ENCODE assay signal across 9 cellular contexts in genomic region chr20:41086402-41087324, GRCh38. TPM values are rescaled to one million over a fixed set of nuclear protein-coding genes. Genes with fewer than 3 reads are reported as not detected.
DNase-seq lines count a peak whose midpoint lies in the region; ATAC-seq, FAIRE-seq and TF ChIP-seq lines count a peak whose summit lies in the region.
"Had no signal": no experiment of that assay in that cellular context is flagged by ENCODE, and none has a peak within 500 bp of the region (broad histone marks: within the 10 kb centered on the region; RNA-seq: fewer than 3 reads in every experiment).

No MANE protein-coding gene starts in this region.

- no peak for ATAC-seq in HG03196 (IDR thresholded peaks at IDR 0.05; ENCODE audit: unreplicated experiment)

- TF ChIP-seq POLR2A in NB4 (IDR thresholded peaks at IDR 0.05; ENCODE audit: extremely low read depth, insufficient read length) (no peak), tibial nerve (IDR thresholded peaks at IDR 0.05) (no peak)

- intact Hi-C loops in PC-9 (cut with micrococcal nuclease; ENCODE audit: unreplicated experiment), result no loop called here

- H3K36me3 ChIP-seq in PC-9 (ENCODE audit: low read depth) (peaks cover 33% of the 10 kb centered on the region), tibial nerve (peaks cover 0 to 66% (median 0%) of the 10 kb centered on the region in 3 donors)

- DNase-seq in CMK (ENCODE audit: low read depth) (peak; percentile 30), NB4 (ENCODE audit: low read depth) (peak; percentile 38), PC-9 (peak in 1 of 2 experiments; percentile 87), foreskin melanocyte (peak; percentile 35), tibial nerve (ENCODE audit: low spot score in 2 of 2) (no peak), GM19239 (ENCODE audit: insufficient read length, low spot score) (no peak)
- no peak for DNase-seq in activated T-cell treated with anti-CD3 and anti-CD28 coated beads, Interleukin-2, amount 50 U/mL, for 1 hour

- CTCF ChIA-PET in PC-9 (lab: Charles Lee), result no interaction called here

- H2AFZ ChIP-seq in PC-9, result no peak overlapping the region

- H3K4me1 ChIP-seq in PC-9 (replicated peaks; ENCODE audit: insufficient read depth) (peaks cover 40% of the 10 kb centered on the region), tibial nerve (peaks cover 0 to 3% (median 0%) of the 10 kb centered on the region in 4 donors)

- peak overlapping the region; percentile 67 for H3K27ac ChIP-seq in PC-9
- H3K27ac ChIP-seq in tibial nerve, result no peak overlapping the region

- TF ChIP-seq EP300 in tibial nerve (IDR thresholded peaks at IDR 0.05), result no peak

- H3K27me3 ChIP-seq in PC-9 (ENCODE audit: insufficient read depth, low read depth), result no peaks in the 10 kb centered on the region
- no peaks in the 10 kb centered on the region for H3K27me3 ChIP-seq in tibial nerve

- no peak for FAIRE-seq in GM19239 (lab: Jason Lieb, UNC)
- FAIRE-seq: G401.6 had no signal

- H3K4me2 ChIP-seq in PC-9, result peak overlapping the region; percentile 65

- peaks cover 62% of the 10 kb centered on the region for H3F3A ChIP-seq in PC-9 (ENCODE audit: insufficient read depth, low read depth)

- peaks cover 12% of the 10 kb centered on the region; the same call in 1 of the 2 replicates for H3K79me2 ChIP-seq in PC-9 (ENCODE audit: low read depth)

- H3K9me2 ChIP-seq in PC-9 (ENCODE audit: insufficient read depth), result no peaks in the 10 kb centered on the region

- no peak for TF ChIP-seq CTCF in NB4 (IDR thresholded peaks at IDR 0.05; ENCODE audit: low read depth, low read length)
- TF ChIP-seq CTCF in PC-9 (conservative IDR thresholded peaks at IDR 0.05), result no peak
- TF ChIP-seq CTCF in tibial nerve (IDR thresholded peaks at IDR 0.05), result no peak

- POLR2A ChIA-PET in PC-9 (lab: Charles Lee; ENCODE audit: unreplicated experiment), result no interaction called here

- no peak overlapping the region for H3K4me3 ChIP-seq in NB4 (ENCODE audit: low read depth, low read length)
- H3K4me3 ChIP-seq in PC-9, result peak overlapping the region; percentile 35; the same call in 1 of the 2 replicates
- H3K4me3 ChIP-seq in tibial nerve, result no peak overlapping the region

- WGBS in tibial nerve, 2 donors, result 77 to 83% methylated on average over 8 of the region's 8 CpGs

- no peaks in the 10 kb centered on the region for H4K20me1 ChIP-seq in PC-9 (ENCODE audit: insufficient read depth)

- no peaks in the 10 kb centered on the region for H3K9me3 ChIP-seq in PC-9 (ENCODE audit: insufficient read depth, low read depth)
- no peaks in the 10 kb centered on the region for H3K9me3 ChIP-seq in tibial nerve

- BruUV-seq in PC-9 (replicated peaks; lab: Mats Ljungman, UMichigan), result no TSS peak

RNA-seq across cellular contexts. Expression of gene PLCG1, which starts 50.7 kb away (rescaled TPM):
- total RNA-seq in PC-9 (2021) (64.1 and 69.4 TPM in 2 replicates), tibial nerve (100 to 1,000 TPM; 127 to 165 (median 144) TPM)

RNA-seq across cellular contexts. Expression of gene TOP1, which starts 58.0 kb away (rescaled TPM):
- total RNA-seq in PC-9 (2021), result 39.1 and 55.8 TPM in 2 replicates
- 10 to 100 TPM; 17.9 to 29.1 (median 23.1) TPM for total RNA-seq in tibial nerve

Comparison
In these comparisons a context has a peak if more than half of its experiments do, and no peak if none do; other contexts are left out.
1. DNase-seq: peak in CMK (single experiment), NB4 (single experiment) and foreskin melanocyte (single experiment); none in tibial nerve (0 of 2), activated T-cell treated with anti-CD3 and anti-CD28 coated beads, Interleukin-2, amount 50 U/mL, for 1 hour (single experiment) and GM19239 (single experiment).